16 cellular contexts compared by ENCODE assay signal in the genomic region with DNA sequence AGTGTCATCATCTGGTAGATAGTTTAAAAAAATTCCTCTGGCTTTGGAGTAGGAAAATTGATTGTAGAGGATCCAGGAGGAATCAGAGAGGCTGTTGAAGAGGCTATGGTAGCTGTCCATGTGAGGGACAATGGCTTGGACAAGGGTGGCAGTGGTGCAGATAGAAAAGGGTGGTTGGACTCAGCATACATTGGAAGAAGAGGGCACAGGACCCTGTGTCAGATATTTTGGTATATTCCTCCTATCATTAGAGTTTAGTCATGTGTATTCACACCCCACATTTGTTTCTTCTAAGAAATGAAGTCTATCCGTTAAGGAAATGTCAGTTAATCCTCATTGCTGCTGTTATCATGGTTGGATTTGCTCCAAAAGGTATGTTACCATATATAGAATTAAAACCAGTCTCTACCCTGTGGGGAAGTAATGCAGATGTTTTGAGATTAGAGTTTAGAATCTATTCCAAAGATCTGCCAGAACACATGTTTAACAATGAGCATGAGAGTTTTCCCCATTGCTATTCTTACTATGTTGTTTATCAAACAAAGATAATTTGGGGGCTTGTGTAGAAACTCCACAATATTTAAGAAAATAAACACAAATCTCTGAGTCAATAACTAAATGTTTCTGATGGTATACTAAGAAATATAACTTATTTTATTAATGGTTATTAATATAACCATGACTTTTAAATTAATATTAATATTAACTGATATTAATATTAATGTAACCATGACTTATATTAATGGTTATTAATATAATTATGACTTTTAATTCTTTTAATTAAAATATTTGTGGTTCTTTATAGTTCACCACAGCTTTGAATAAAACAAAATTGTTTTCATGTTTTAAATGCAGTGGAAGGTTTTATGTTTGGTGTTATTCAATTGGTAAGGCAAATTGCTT.
"Had no signal": no experiment of that assay in that cellular context is flagged by ENCODE, and none has a peak within 500 bp of the region (broad histone marks: within the 10 kb centered on the region; RNA-seq: fewer than 3 reads in every experiment).

No MANE protein-coding gene starts in this region.

- H3K27me3 Mint-ChIP-seq: activated CD8-positive, alpha-beta memory T cell treated with anti-CD3 and anti-CD28 coated beads, Interleukin-2, amount 10 ng/mL, durations not matched to agents 7 days and 5 days; stimulated activated naive CD8-positive, alpha-beta T cell treated with anti-CD3 and anti-CD28 coated beads, Interleukin-15, Interleukin-2, amounts not matched to agents 100 ng/mL and 50 ng/mL, for 24 hours had no signal

- H3K4me1 ChIP-seq: suprapubic skin had no signal

- H3K9me3 ChIP-seq: psoas muscle, suprapubic skin had no signal

- H3K27me3 ChIP-seq: cardiac muscle cell, esophagus squamous epithelium, spleen, suprapubic skin had no signal

- H3K4me3 Mint-ChIP-seq: activated CD8-positive, alpha-beta memory T cell treated with anti-CD3 and anti-CD28 coated beads, Interleukin-2, amount 10 ng/mL, durations not matched to agents 7 days and 5 days; nephron; stimulated activated naive CD8-positive, alpha-beta T cell treated with anti-CD3 and anti-CD28 coated beads, Interleukin-15, Interleukin-2, amounts not matched to agents 100 ng/mL and 50 ng/mL, for 24 hours; T-helper 2 cell treated with Interferon-gamma antibody and Interleukin-4, amounts not matched to agents 5 μg/mL and 100 μg/mL, for 36 hours had no signal

- ATAC-seq: activated CD8-positive, alpha-beta memory T cell treated with anti-CD3 and anti-CD28 coated beads, Interleukin-2, amount 10 ng/mL, durations not matched to agents 7 days and 5 days; psoas muscle had no signal

- H3K4me3 ChIP-seq: cardiac muscle cell, esophagus squamous epithelium, psoas muscle, spleen, suprapubic skin had no signal

- H3K36me3 ChIP-seq: cardiac muscle cell, esophagus squamous epithelium, spleen, suprapubic skin had no signal

- H3K27ac ChIP-seq: cardiac muscle cell, psoas muscle, suprapubic skin had no signal

- DNase-seq: activated CD4-positive, alpha-beta T cell treated with anti-CD3 and anti-CD28 coated beads, Interleukin-2, amount 50 U/mL, for 48 hours; activated CD8-positive, alpha-beta memory T cell treated with anti-CD3 and anti-CD28 coated beads, Interleukin-2, amount 10 ng/mL, durations not matched to agents 7 days and 5 days; activated effector memory CD4-positive, alpha-beta T cell treated with Interleukin-2 at 50 U/mL for 16 hours; activated naive CD4-positive, alpha-beta T cell treated with anti-CD3 and anti-CD28 coated beads, Interleukin-2, amount 50 U/mL, for 16 hours; activated T-cell treated with anti-CD3 and anti-CD28 coated beads, Interleukin-2, amount 50 U/mL, for 1 hour; esophagus squamous epithelium; glutamatergic neuron; occipital lobe; psoas muscle; spleen; trophoblast cell had no signal

- H3K27ac Mint-ChIP-seq: activated CD8-positive, alpha-beta memory T cell treated with anti-CD3 and anti-CD28 coated beads, Interleukin-2, amount 10 ng/mL, durations not matched to agents 7 days and 5 days; stimulated activated naive CD8-positive, alpha-beta T cell treated with anti-CD3 and anti-CD28 coated beads, Interleukin-15, Interleukin-2, amounts not matched to agents 100 ng/mL and 50 ng/mL, for 24 hours; T-helper 2 cell treated with Interferon-gamma antibody and Interleukin-4, amounts not matched to agents 5 μg/mL and 100 μg/mL, for 36 hours had no signal
